ENCODE assay signal across 8 cellular contexts in genomic region chr4:51842554-51843308, GRCh38. TPM values are rescaled to one million over a fixed set of nuclear protein-coding genes. Genes with fewer than 3 reads are reported as not detected.
DNase-seq lines count a peak whose midpoint lies in the region; ATAC-seq, FAIRE-seq and TF ChIP-seq lines count a peak whose summit lies in the region.

TSS of gene DCUN1D4 (plus strand) at chr4:51843153. CDS start at chr4:51843243, 90 bp downstream.

- peak; percentile 43 for TF ChIP-seq CTCF in cardiac muscle cell (IDR thresholded peaks at IDR 0.05; ENCODE audit: low read depth, low read length)
- TF ChIP-seq CTCF in parathyroid adenoma (IDR thresholded peaks at IDR 0.05), result peak; percentile 52
- TF ChIP-seq CTCF in tibial nerve (IDR thresholded peaks at IDR 0.05), result peak; percentile 30 to 82 (median 65)

- CTCF ChIA-PET in T-cell (lab: Charles Lee), result interaction anchor here (0.7 to 1.8 kb wide), 6 partner anchors 10 to 184 kb away, joined by 3 to 7 read pairs (median 4); no protein-coding TSS in a partner anchor

- ATAC-seq in HG02840 (IDR thresholded peaks at IDR 0.05; ENCODE audit: low FRiP score, unreplicated experiment) (peak; percentile 96), T-cell (replicated peaks in 1 of 4) (peak; percentile 86 to 91 (median 88))

- no peak within 1 kb of the TSS for H3K9ac ChIP-seq in parathyroid adenoma

- peaks cover 10% of the 10 kb centered on the region for H3K79me2 ChIP-seq in parathyroid adenoma

- peak; percentile 98 for DNase-seq in GM12891 (ENCODE audit: insufficient read length, low spot score)
- DNase-seq in NCI-H1436 treated with DMSO at 0.1 percent for 48 hours (lab: John Stamatoyannopoulos, UW), result peak; percentile 96
- peak; percentile 90 to 99 (median 96) for DNase-seq in T-cell
- peak; percentile 100 for DNase-seq in cardiac muscle cell (ENCODE audit: low read depth in 1 of 2, low spot score in 1 of 2)
- peak; percentile 99 to 100 for DNase-seq in tibial nerve (ENCODE audit: low spot score in 2 of 2)

- H3K27ac ChIP-seq in adipose tissue (ENCODE audit: low read depth, low read length), result peak within 1 kb of the TSS; percentile 91
- H3K27ac ChIP-seq in cardiac muscle cell, result peak within 1 kb of the TSS; percentile 72
- H3K27ac ChIP-seq in parathyroid adenoma, result peak within 1 kb of the TSS; percentile 85
- peak within 1 kb of the TSS; percentile 90 to 98 (median 93) for H3K27ac ChIP-seq in tibial nerve

- TF ChIP-seq EP300 in tibial nerve (IDR thresholded peaks at IDR 0.05), result peak; percentile 35 to 69

- H3K36me3 Mint-ChIP-seq in T-cell, result no peaks in the 10 kb centered on the region

- H3K4me3 ChIP-seq in cardiac muscle cell (peak within 1 kb of the TSS; percentile 79), parathyroid adenoma (ENCODE audit: low read depth, low read length) (peak within 1 kb of the TSS; percentile 82), tibial nerve (peak within 1 kb of the TSS; percentile 86 to 98 (median 90))

- peaks cover 19 to 37% (median 21%) of the 10 kb centered on the region in 3 donors for H3K4me1 Mint-ChIP-seq in T-cell

- TF ChIP-seq POLR2A in GM12891 (IDR thresholded peaks at IDR 0.05; ENCODE audit: low read depth, low read length) (no peak; the same call in 1 of the 2 replicates), tibial nerve (IDR thresholded peaks at IDR 0.05) (peak; percentile 56 to 68)

- H3K4me1 ChIP-seq in cardiac muscle cell (ENCODE audit: low read depth), result peaks cover 7% of the 10 kb centered on the region
- peaks cover 4% of the 10 kb centered on the region for H3K4me1 ChIP-seq in parathyroid adenoma
- H3K4me1 ChIP-seq in tibial nerve, result peaks cover 0 to 19% (median 4%) of the 10 kb centered on the region in 4 donors

- peak within 1 kb of the TSS; percentile 90 for H2AFZ ChIP-seq in parathyroid adenoma

- peak; percentile 98 for FAIRE-seq in GM12891 (lab: Jason Lieb, UNC)

- peak within 1 kb of the TSS; percentile 89 to 93 for H3K27ac Mint-ChIP-seq in T-cell

- no peaks in the 10 kb centered on the region for H3K36me3 ChIP-seq in cardiac muscle cell
- H3K36me3 ChIP-seq in parathyroid adenoma (ENCODE audit: control insufficient read depth, insufficient read depth, low read length), result no peaks in the 10 kb centered on the region
- H3K36me3 ChIP-seq in tibial nerve, result peaks cover 0 to 4% (median 0%) of the 10 kb centered on the region in 3 donors

- no peaks in the 10 kb centered on the region for H3K27me3 Mint-ChIP-seq in T-cell

- POLR2A ChIA-PET in T-cell (lab: Charles Lee), result interaction anchor here in 1 of 2 donors (0.8 kb wide), 1 partner anchor 8 kb away, joined by 3 read pairs; no protein-coding TSS in a partner anchor

- H3K9me3 ChIP-seq in cardiac muscle cell (ENCODE audit: low read depth) (no peaks in the 10 kb centered on the region), parathyroid adenoma (ENCODE audit: control insufficient read depth, low read length) (no peaks in the 10 kb centered on the region), tibial nerve (no peaks in the 10 kb centered on the region)

- no peaks in the 10 kb centered on the region for H3K9me3 Mint-ChIP-seq in T-cell

- peak within 1 kb of the TSS; percentile 94 to 99 (median 94) for H3K4me3 Mint-ChIP-seq in T-cell

- WGBS in adipose tissue, 3 donors, result 0 to 1% (median 1%) methylated on average over 59 to 68 of the region's 68 CpGs
- WGBS in tibial nerve, 2 donors, result 0 to 1% methylated on average over 46 of the region's 68 CpGs

- H3K4me2 ChIP-seq in parathyroid adenoma (ENCODE audit: low read length), result peak within 1 kb of the TSS; percentile 91

- no peaks in the 10 kb centered on the region for H3K27me3 ChIP-seq in cardiac muscle cell
- H3K27me3 ChIP-seq in parathyroid adenoma (ENCODE audit: control insufficient read depth, insufficient read depth, low read length), result no peaks in the 10 kb centered on the region
- no peaks in the 10 kb centered on the region for H3K27me3 ChIP-seq in tibial nerve

TF ChIP-seq in GM12891, 5 proteins besides CTCF, POLR2A, EP300 and RAD21:
- TF ChIP-seq PAX5 (IDR thresholded peaks at IDR 0.05; ENCODE audit: insufficient read depth, low read length, severe bottlenecking), result no peak
- TF ChIP-seq POLR2AphosphoS5 (IDR thresholded peaks at IDR 0.05; ENCODE audit: low read depth, low read length), result no peak
- no peak for TF ChIP-seq POU2F2 (IDR thresholded peaks at IDR 0.05; ENCODE audit: low read depth, low read length)
- no peak for TF ChIP-seq SPI1 (IDR thresholded peaks at IDR 0.05; ENCODE audit: low read depth, low read length)
- TF ChIP-seq TAF1 (IDR thresholded peaks at IDR 0.05; ENCODE audit: low read depth, low read length), result no peak

RNA-seq across cellular contexts. Expression of gene DCUN1D4, which starts in this region (rescaled TPM):
- polyA plus RNA-seq in GM12891 (2012; ENCODE audit: low read depth, missing spikeins), result 6.6 TPM
- total RNA-seq in T-cell (10 to 100 TPM; 35.6 to 47.1 (median 37.3) TPM), cardiac muscle cell (18.0 and 25.5 TPM in 2 replicates), tibial nerve (10 to 100 TPM; 35.0 to 80.4 (median 40.6) TPM)
- polyA plus RNA-seq in adipose tissue (10 to 100 TPM in 2 of 3 donors, 1 to 10 TPM in 1; 6.7 to 23.1 (median 15.5) TPM), cardiac muscle cell (28.2 and 31.2 TPM in 2 replicates)

Comparison
In these comparisons a context has a peak if more than half of its experiments do, and no peak if none do; other contexts are left out.
1. Peak in every context shown above with its lines: DNase-seq, ATAC-seq, H3K4me3 ChIP-seq and H3K27ac ChIP-seq.